Comparison of ENCODE assay signal across 8 cellular contexts in the genomic region with DNA sequence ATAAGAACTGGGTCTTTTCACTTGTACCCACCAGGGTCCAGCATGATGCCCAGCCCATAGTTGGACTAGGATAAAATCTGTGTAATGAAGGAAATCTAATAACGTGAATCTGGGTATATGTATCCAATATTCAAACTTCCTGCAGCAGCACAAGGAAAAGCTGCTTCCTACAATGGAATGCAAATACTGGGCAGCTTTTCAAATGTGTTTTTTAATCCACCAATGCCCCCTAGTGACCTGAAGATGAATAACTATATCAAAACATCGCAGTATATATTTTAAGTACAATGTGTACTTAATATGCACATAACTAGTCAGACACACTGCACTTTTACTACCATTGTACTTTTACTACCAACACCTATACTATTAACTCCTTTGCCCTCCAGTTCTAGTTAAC. TPM values are rescaled to one million over a fixed set of nuclear protein-coding genes. Genes with fewer than 3 reads are reported as not detected.
DNase-seq lines count a peak whose midpoint lies in the region; ATAC-seq and TF ChIP-seq lines count a peak whose summit lies in the region.

No MANE protein-coding gene starts in this region.

- in situ Hi-C loops in GM23248 (cut with MboI): loop anchor here (10.0 kb wide), 2 partner anchors 118 to 208 kb away; a partner anchor contains a TSS

- no peaks in the 10 kb centered on the region for H3K36me3 ChIP-seq in BE2C
- H3K36me3 ChIP-seq in GM23248 (ENCODE audit: low read depth): no peaks in the 10 kb centered on the region
- H3K36me3 ChIP-seq in colonic mucosa: no peaks in the 10 kb centered on the region
- H3K36me3 ChIP-seq in lower lobe of right lung: no peaks in the 10 kb centered on the region

- DNase-seq in BE2C (peak; percentile 7), GM23248 (peak; percentile 72), NCI-H748 (lab: John Stamatoyannopoulos, UW; ENCODE audit: unreplicated experiment) (peak; percentile 64), colonic mucosa (no peak), lower lobe of right lung (no peak)
- DNase-seq in stimulated activated CD4-positive, alpha-beta T cell treated with anti-CD3 and anti-CD28 coated beads, Interleukin-4, amount 100 ng/mL, for 4 hours: no peak

- no peak overlapping the region for H3K4me3 ChIP-seq in BE2C (ENCODE audit: low read depth, low read length)
- H3K4me3 ChIP-seq in GM23248: peak overlapping the region; percentile 45; the same call in 1 of the 2 replicates
- H3K4me3 ChIP-seq in colonic mucosa: no peak overlapping the region
- H3K4me3 ChIP-seq in lower lobe of right lung: peak overlapping the region; percentile 24

- WGBS in GM23248 (ENCODE audit: low coverage in 1 of 2, low lambda C conversion rate in 2 of 2, missing lambda C conversion rate in 2 of 2), 2 experiments: 0 to 4% methylated on average over 2 of the region's 2 CpGs

- no peaks in the 10 kb centered on the region for H3K9me2 ChIP-seq in GM23248 (ENCODE audit: insufficient read depth)

- H3K27ac ChIP-seq in GM23248 (peak overlapping the region; percentile 82), colonic mucosa (peak overlapping the region; percentile 52), lower lobe of right lung (peak overlapping the region; percentile 73)

- peaks cover 31% of the 10 kb centered on the region for H3F3A ChIP-seq in GM23248 (ENCODE audit: insufficient read depth)

- peak overlapping the region; percentile 83 for H3K4me2 ChIP-seq in GM23248 (ENCODE audit: unreplicated experiment)

- H3K4me1 ChIP-seq in BE2C (no peaks in the 10 kb centered on the region), GM23248 (ENCODE audit: insufficient read depth) (peaks cover 47% of the 10 kb centered on the region), colonic mucosa (no peaks in the 10 kb centered on the region), lower lobe of right lung (peaks cover 18% of the 10 kb centered on the region)

- peaks cover 9% of the 10 kb centered on the region; the same call in 1 of the 2 replicates for H3K79me2 ChIP-seq in GM23248 (ENCODE audit: insufficient read depth)

- peak; percentile 50 for TF ChIP-seq CTCF in BE2C (IDR thresholded peaks at IDR 0.05; ENCODE audit: low read depth, low read length)
- peak; percentile 23 for TF ChIP-seq CTCF in colonic mucosa (IDR thresholded peaks at IDR 0.05)
- peak; percentile 38 for TF ChIP-seq CTCF in lower lobe of right lung (IDR thresholded peaks at IDR 0.05)

- intact Hi-C loops in colonic mucosa (cut with DNase I) (loop anchor here (1.0 to 5.0 kb wide), 3 partner anchors 120 to 208 kb away; a partner anchor contains a TSS), lower lobe of right lung (cut with DNase I) (loop anchor here (10.0 kb wide), 1 partner anchor 118 kb away; a partner anchor contains a TSS)

- H3K9ac ChIP-seq in GM23248 (peak overlapping the region; percentile 42), colonic mucosa (ENCODE audit: low read depth in 2 of 2, low read length in 2 of 2) (peak overlapping the region in 1 of 2 donors; percentile 69)

- H3K9me3 ChIP-seq in BE2C (no peaks in the 10 kb centered on the region), GM23248 (ENCODE audit: low read depth) (no peaks in the 10 kb centered on the region), colonic mucosa (no peaks in the 10 kb centered on the region), lower lobe of right lung (no peaks in the 10 kb centered on the region)

- peak; percentile 68 to 74 for ATAC-seq in lower lobe of right lung
- no peak for ATAC-seq in HG02973 (IDR thresholded peaks at IDR 0.05; ENCODE audit: unreplicated experiment)
- ATAC-seq in HG02610 (IDR thresholded peaks at IDR 0.05; ENCODE audit: unreplicated experiment): no peak

- H3K27me3 ChIP-seq in BE2C (no peaks in the 10 kb centered on the region), GM23248 (replicated peaks; ENCODE audit: insufficient read depth) (no peaks in the 10 kb centered on the region), colonic mucosa (no peaks in the 10 kb centered on the region), lower lobe of right lung (ENCODE audit: low read depth) (no peaks in the 10 kb centered on the region)

- 0 out of 2 replicates have a peak overlapping the region, but pooled peaks have one; percentile 41 for H2AFZ ChIP-seq in GM23248

- no peaks in the 10 kb centered on the region for H4K20me1 ChIP-seq in GM23248 (ENCODE audit: insufficient read depth)

RNA-seq across cellular contexts. Expression of a gene that starts 5.3 kb away (rescaled TPM):
- polyA plus RNA-seq in BE2C (2012; ENCODE audit: insufficient read depth, insufficient read length, low read depth): 21.7 TPM
- total RNA-seq in GM23248 (2014; rRNA removed; shearing (Covaris generic)): 7.3 and 8.6 TPM in 2 replicates
- 20.2 and 21.0 TPM in 2 replicates for polyA plus RNA-seq in GM23248 (2016; fragmentation: Nextera tagmentation; extraction: Ambion mirVana)
- 10 to 100 TPM; 36.3 to 38.9 TPM for total RNA-seq in colonic mucosa
- total RNA-seq in lower lobe of right lung: 15.9 TPM

RNA-seq across cellular contexts. Expression of a gene that starts 5.4 kb away (rescaled TPM):
- not detected for polyA plus RNA-seq in BE2C (2012; ENCODE audit: insufficient read depth, insufficient read length, low read depth)
- not detected in 2 replicates for total RNA-seq in GM23248 (2014; rRNA removed; shearing (Covaris generic))
- polyA plus RNA-seq in GM23248 (2016; fragmentation: Nextera tagmentation; extraction: Ambion mirVana): not detected in 2 replicates
- total RNA-seq in colonic mucosa (not detected), lower lobe of right lung (0.27 TPM)

Comparison
In these comparisons a context has a peak if more than half of its experiments do, and no peak if none do; other contexts are left out.
1. DNase-seq: peak in BE2C (single experiment), GM23248 (single experiment) and NCI-H748 (single experiment); none in colonic mucosa (single experiment), lower lobe of right lung (single experiment) and stimulated activated CD4-positive, alpha-beta T cell treated with anti-CD3 and anti-CD28 coated beads, Interleukin-4, amount 100 ng/mL, for 4 hours (0 of 2).
2. H3K4me3 ChIP-seq: peak in GM23248 (single experiment) and lower lobe of right lung (single experiment); none in BE2C (single experiment) and colonic mucosa (single experiment).
3. ATAC-seq: peak in lower lobe of right lung (2 of 2); none in HG02973 (single experiment) and HG02610 (single experiment).
4. Peak in every context shown above with its lines, with median percentiles within 50 percentile points of each other: CTCF ChIP-seq and H3K27ac ChIP-seq.